Comparison of ENCODE assay signal across 12 cellular contexts in genomic region chr20:58433759-58434158, GRCh38. TPM values are rescaled to one million over a fixed set of nuclear protein-coding genes. Genes with fewer than 3 reads are reported as not detected.
DNase-seq lines count a peak whose midpoint lies in the region; ATAC-seq and TF ChIP-seq lines count a peak whose summit lies in the region.
"Had no signal": no experiment of that assay in that cellular context is flagged by ENCODE, and none has a peak within 500 bp of the region (broad histone marks: within the 10 kb centered on the region; RNA-seq: fewer than 3 reads in every experiment).

No MANE protein-coding gene starts in this region.

- H3K4me1 Mint-ChIP-seq in natural killer cell: peaks cover 39 to 52% of the 10 kb centered on the region in 2 donors
- H3K4me1 Mint-ChIP-seq in natural killer cell treated with Interleukin-12 subunit alpha and Interleukin-12 subunit beta and Interleukin-15 and Interleukin-18, amount 100 ng/mL, for 72 hours (ENCODE audit: low read depth in 2 of 2): peaks cover 26 to 40% of the 10 kb centered on the region in 2 donors

- no peak overlapping the region for H3K4me3 ChIP-seq in astrocyte of the cerebellum (ENCODE audit: low read depth, low read length)
- no peak overlapping the region for H3K4me3 ChIP-seq in kidney epithelial cell (ENCODE audit: low read depth, low read length)

- no peaks in the 10 kb centered on the region for H3K36me3 Mint-ChIP-seq in natural killer cell
- no peaks in the 10 kb centered on the region for H3K36me3 Mint-ChIP-seq in natural killer cell treated with Interleukin-12 subunit alpha and Interleukin-12 subunit beta and Interleukin-15 and Interleukin-18, amount 100 ng/mL, for 72 hours

- no peak for TF ChIP-seq CTCF in natural killer cell (IDR thresholded peaks at IDR 0.05)
- TF ChIP-seq CTCF in astrocyte of the cerebellum (IDR thresholded peaks at IDR 0.05; ENCODE audit: low read depth, low read length, missing control alignments): no peak
- TF ChIP-seq CTCF in kidney epithelial cell (IDR thresholded peaks at IDR 0.05; ENCODE audit: insufficient read depth, low read length, poor library complexity, severe bottlenecking): no peak

- DNase-seq in natural killer cell: no peak
- DNase-seq in natural killer cell treated with Interleukin-12 subunit alpha and Interleukin-12 subunit beta and Interleukin-15 and Interleukin-18, amount 100 ng/mL, for 72 hours (ENCODE audit: low spot score): no peak
- DNase-seq in astrocyte of the cerebellum (ENCODE audit: low read depth): peak; percentile 13
- peak; percentile 26 for DNase-seq in kidney epithelial cell (ENCODE audit: low read depth)
- no peak for DNase-seq in NCI-H82 treated with DMSO at 0.1 percent for 48 hours (lab: John Stamatoyannopoulos, UW; ENCODE audit: unreplicated experiment)
- DNase-seq in activated effector memory CD4-positive, alpha-beta T cell treated with anti-CD3 and anti-CD28 coated beads, Interleukin-2, amount 50 U/mL, for 16 hours: no peak
- DNase-seq: activated CD8-positive, alpha-beta memory T cell treated with anti-CD3 and anti-CD28 coated beads, Interleukin-2, amount 50 U/mL, for 48 hours; BE2C; stimulated activated naive B cell treated with anti-CD40 and anti-IgM and Interleukin-4, amounts not matched to agents 10 μg/mL and 1 μg/mL and 100 μg/mL, for 72 hours had no signal

- in situ Hi-C loops in astrocyte of the cerebellum (cut with HindIII; ENCODE audit: low sequenced_read_pairs): no loop called here

- H3K27me3 Mint-ChIP-seq in natural killer cell (ENCODE audit: low read depth in 2 of 2): no peaks in the 10 kb centered on the region
- no peaks in the 10 kb centered on the region for H3K27me3 Mint-ChIP-seq in natural killer cell treated with Interleukin-12 subunit alpha and Interleukin-12 subunit beta and Interleukin-15 and Interleukin-18, amount 100 ng/mL, for 72 hours
- H3K27me3 Mint-ChIP-seq: stimulated activated naive B cell treated with anti-CD40 and anti-IgM and Interleukin-4, amounts not matched to agents 10 μg/mL and 1 μg/mL and 100 μg/mL, for 72 hours had no signal

- intact Hi-C loops in natural killer cell (cut with micrococcal nuclease): no loop called here

- H3K9me3 Mint-ChIP-seq in natural killer cell: no peaks in the 10 kb centered on the region
- H3K9me3 Mint-ChIP-seq in natural killer cell treated with Interleukin-12 subunit alpha and Interleukin-12 subunit beta and Interleukin-15 and Interleukin-18, amount 100 ng/mL, for 72 hours: no peaks in the 10 kb centered on the region
- H3K9me3 Mint-ChIP-seq: stimulated activated naive B cell treated with anti-CD40 and anti-IgM and Interleukin-4, amounts not matched to agents 10 μg/mL and 1 μg/mL and 100 μg/mL, for 72 hours had no signal

- H3K27me3 ChIP-seq in kidney epithelial cell (ENCODE audit: control insufficient read depth, insufficient read depth, low read length): no peaks in the 10 kb centered on the region
- H3K27me3 ChIP-seq: BE2C had no signal

- ATAC-seq in natural killer cell (no peak), HG02642 (IDR thresholded peaks at IDR 0.05; ENCODE audit: poor library complexity, unreplicated experiment) (no peak), GM21619 (IDR thresholded peaks at IDR 0.05; ENCODE audit: unreplicated experiment) (no peak)
- ATAC-seq in natural killer cell treated with Interleukin-12 subunit alpha and Interleukin-12 subunit beta and Interleukin-15 and Interleukin-18, amount 100 ng/mL, for 72 hours: no peak
- ATAC-seq: left lobe of liver; stimulated activated naive B cell treated with anti-CD40 and anti-IgM and Interleukin-4, amounts not matched to agents 10 μg/mL and 1 μg/mL and 100 μg/mL, for 72 hours had no signal

- H3K4me3 Mint-ChIP-seq in natural killer cell: no peak overlapping the region
- no peak overlapping the region for H3K4me3 Mint-ChIP-seq in natural killer cell treated with Interleukin-12 subunit alpha and Interleukin-12 subunit beta and Interleukin-15 and Interleukin-18, amount 100 ng/mL, for 72 hours
- H3K4me3 Mint-ChIP-seq: stimulated activated naive B cell treated with anti-CD40 and anti-IgM and Interleukin-4, amounts not matched to agents 10 μg/mL and 1 μg/mL and 100 μg/mL, for 72 hours had no signal

- H3K27ac Mint-ChIP-seq in natural killer cell: peak overlapping the region; percentile 45 to 60
- H3K27ac Mint-ChIP-seq in natural killer cell treated with Interleukin-12 subunit alpha and Interleukin-12 subunit beta and Interleukin-15 and Interleukin-18, amount 100 ng/mL, for 72 hours: peak overlapping the region in 1 of 2 donors; percentile 45
- H3K27ac Mint-ChIP-seq: stimulated activated naive B cell treated with anti-CD40 and anti-IgM and Interleukin-4, amounts not matched to agents 10 μg/mL and 1 μg/mL and 100 μg/mL, for 72 hours had no signal

- no peaks in the 10 kb centered on the region for H3K36me3 ChIP-seq in kidney epithelial cell (ENCODE audit: control insufficient read depth, insufficient read depth, low read length)

RNA-seq across cellular contexts. Expression of gene VAPB, which starts 44.7 kb away (rescaled TPM):
- total RNA-seq in natural killer cell: 10 to 100 TPM; 20.3 to 23.1 (median 21.3) TPM
- total RNA-seq in natural killer cell treated with Interleukin-12 subunit alpha and Interleukin-12 subunit beta and Interleukin-15 and Interleukin-18, amount 100 ng/mL, for 72 hours: 10 to 100 TPM; 30.0 to 34.3 TPM
- 23.1 and 24.1 TPM in 2 replicates for total RNA-seq in kidney epithelial cell

Comparison
In these comparisons a context has a peak if more than half of its experiments do, and no peak if none do; other contexts are left out.
1. DNase-seq: peak in astrocyte of the cerebellum (single experiment) and kidney epithelial cell (single experiment); none in natural killer cell (single experiment), natural killer cell treated with Interleukin-12 subunit alpha and Interleukin-12 subunit beta and Interleukin-15 and Interleukin-18, amount 100 ng/mL, for 72 hours (single experiment), NCI-H82 treated with DMSO at 0.1 percent for 48 hours (single experiment) and activated effector memory CD4-positive, alpha-beta T cell treated with anti-CD3 and anti-CD28 coated beads, Interleukin-2, amount 50 U/mL, for 16 hours (single experiment).